Comparison of ENCODE assay signal across 8 cellular contexts in the genomic region with DNA sequence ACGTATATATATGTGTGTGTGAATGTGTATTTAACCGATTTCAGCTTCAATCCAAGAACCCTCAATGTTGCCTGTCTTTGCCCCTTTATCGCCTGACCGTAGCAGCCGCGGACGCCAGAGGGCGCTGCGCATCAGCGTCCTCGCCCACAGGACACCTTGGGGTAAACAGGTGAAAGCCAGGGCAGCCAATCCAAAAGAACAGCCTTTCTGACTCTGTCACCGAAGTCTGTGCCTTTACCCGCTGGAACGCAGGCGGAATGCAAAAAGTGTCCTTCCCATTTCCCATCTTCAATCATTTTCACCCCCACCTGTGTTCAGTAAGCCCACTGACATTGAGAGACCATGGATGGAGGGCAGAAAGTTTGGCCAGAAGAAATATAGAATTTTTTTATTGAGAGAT. TPM values are rescaled to one million over a fixed set of nuclear protein-coding genes. Genes with fewer than 3 reads are reported as not detected.
DNase-seq lines count a peak whose midpoint lies in the region; ATAC-seq and TF ChIP-seq lines count a peak whose summit lies in the region.

No MANE protein-coding gene starts in this region.

- TF ChIP-seq CTCF in breast epithelium (IDR thresholded peaks at IDR 0.05) (peak in 2 of 3 donors; percentile 35 to 50), nephron (IDR thresholded peaks at IDR 0.05; ENCODE audit: unreplicated experiment in 3 of 3) (peak; percentile 51 to 69 (median 64))

- ATAC-seq in GM18909 (IDR thresholded peaks at IDR 0.05; ENCODE audit: poor library complexity, unreplicated experiment) (peak; percentile 88), HG03064 (IDR thresholded peaks at IDR 0.05; ENCODE audit: low read depth, unreplicated experiment) (peak; percentile 68), GM18873 (IDR thresholded peaks at IDR 0.05; ENCODE audit: low FRiP score, unreplicated experiment) (no peak)

- TF ChIP-seq POLR2A in breast epithelium (IDR thresholded peaks at IDR 0.05): no peak

- no peaks in the 10 kb centered on the region for H3K4me1 ChIP-seq in NT2/D1 (ENCODE audit: insufficient read depth, insufficient read length)
- H3K4me1 ChIP-seq in breast epithelium: no peaks in the 10 kb centered on the region

- H3K36me3 ChIP-seq in NT2/D1 (ENCODE audit: insufficient read depth, insufficient read length, low read length) (no peaks in the 10 kb centered on the region), breast epithelium (no peaks in the 10 kb centered on the region)

- no peak overlapping the region for H3K27ac Mint-ChIP-seq in nephron

- no peaks in the 10 kb centered on the region for H3K36me3 Mint-ChIP-seq in nephron (ENCODE audit: low read depth)

- in situ Hi-C loops in Caki2 (cut with HindIII; ENCODE audit: low pct_unique_long_range_greater_than_20kb, low sequenced_read_pairs): no loop called here

- no peak overlapping the region for H3K27ac ChIP-seq in breast epithelium

- H3K4me3 Mint-ChIP-seq in nephron: peak overlapping the region in 1 of 3 experiments; percentile 48

- DNase-seq in Caki2 (ENCODE audit: low read depth): peak; percentile 38
- DNase-seq in NT2/D1 (ENCODE audit: low read depth, low spot score): peak; percentile 87
- DNase-seq in breast epithelium (ENCODE audit: low spot score in 2 of 2): no peak
- no peak for DNase-seq in activated gamma-delta T cell treated with Interleukin-2 at 50 U/mL for 16 hours

- H3K9me3 ChIP-seq in NT2/D1 (ENCODE audit: insufficient read depth, low read length) (no peaks in the 10 kb centered on the region), breast epithelium (no peaks in the 10 kb centered on the region)

- peaks cover 16% of the 10 kb centered on the region for H3K4me1 Mint-ChIP-seq in nephron

- H3K9me3 Mint-ChIP-seq in nephron: peaks cover 3% of the 10 kb centered on the region

- H3K27me3 Mint-ChIP-seq in nephron (ENCODE audit: low read depth): peaks cover 100% of the 10 kb centered on the region

- intact Hi-C loops in breast epithelium (cut with DNase I; ENCODE audit: low total_unique reads): no loop called here

- H3K27me3 ChIP-seq in NT2/D1 (ENCODE audit: insufficient read depth, insufficient read length) (peaks cover 99% of the 10 kb centered on the region), breast epithelium (peaks cover 2 to 98% of the 10 kb centered on the region in 2 donors)

- H3K4me3 ChIP-seq in NT2/D1 (ENCODE audit: insufficient read length, low read depth): no peak overlapping the region
- H3K4me3 ChIP-seq in breast epithelium: no peak overlapping the region

- H3K9ac ChIP-seq in NT2/D1 (ENCODE audit: insufficient read length, low read depth): no peak overlapping the region

RNA-seq across cellular contexts. Expression of gene NXPH1, which starts 3.6 kb away (rescaled TPM):
- 0.14 TPM in 1 of 2 replicates, not detected in the other for total RNA-seq in Caki2 (2014; rRNA removed; shearing (Covaris generic); ENCODE audit: low replicate concordance)
- total RNA-seq in breast epithelium: under 1 TPM in 1 of 3 donors, not detected in 2; 0.29 TPM

Comparison
In these comparisons a context has a peak if more than half of its experiments do, and no peak if none do; other contexts are left out.
1. DNase-seq: peak in Caki2 (single experiment) and NT2/D1 (single experiment); none in breast epithelium (0 of 2) and activated gamma-delta T cell treated with Interleukin-2 at 50 U/mL for 16 hours (single experiment).